Comparison of ENCODE assay signal across 10 cellular contexts in the genomic region with DNA sequence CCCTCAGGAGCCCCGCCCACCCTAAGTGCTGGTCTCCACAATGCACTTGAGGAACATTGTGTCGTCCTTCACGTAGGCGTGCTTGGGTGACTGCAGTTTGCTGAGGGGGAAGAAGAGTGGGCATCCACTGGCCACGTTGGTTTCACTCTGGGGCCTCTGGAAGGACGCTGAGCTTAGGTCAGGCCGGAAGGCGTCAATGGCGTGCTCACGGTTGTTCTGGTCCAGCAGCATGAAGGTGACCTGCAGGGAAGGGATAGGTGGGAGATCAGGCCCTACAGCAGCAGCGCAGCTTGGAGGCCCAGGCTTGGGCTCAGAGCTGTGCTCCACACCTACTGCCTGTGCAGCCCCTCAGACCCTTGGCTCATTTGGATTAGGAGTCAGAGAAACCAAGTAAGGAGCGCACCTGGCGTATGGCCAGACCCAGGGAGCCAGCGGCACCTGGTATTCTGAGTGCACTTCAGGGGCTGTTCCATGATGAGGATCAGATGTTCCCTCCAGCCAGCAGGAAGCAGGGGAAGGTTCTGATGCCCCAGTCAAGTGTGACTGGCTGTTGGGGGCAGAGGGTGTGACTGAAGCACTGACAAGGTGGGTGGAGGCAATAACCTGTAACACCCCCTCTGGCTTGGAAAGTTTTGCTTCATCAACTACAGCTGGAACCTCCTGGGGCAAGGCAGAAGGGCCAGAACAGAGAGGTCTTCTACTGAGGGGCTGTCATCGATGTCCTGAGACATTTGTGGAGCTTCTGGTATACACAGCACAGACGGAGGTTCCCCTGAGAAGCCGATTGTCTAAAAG. TPM values are rescaled to one million over a fixed set of nuclear protein-coding genes. Genes with fewer than 3 reads are reported as not detected.
DNase-seq lines count a peak whose midpoint lies in the region; ATAC-seq and TF ChIP-seq lines count a peak whose summit lies in the region.
"Had no signal": no experiment of that assay in that cellular context is flagged by ENCODE, and none has a peak within 500 bp of the region (broad histone marks: within the 10 kb centered on the region; RNA-seq: fewer than 3 reads in every experiment).

No MANE protein-coding gene starts in this region.

- intact Hi-C loops in activated CD4-positive, alpha-beta T cell treated with anti-CD3 and anti-CD28 coated beads for 36 hours (cut with DNase I, micrococcal nuclease), result no loop called here
- intact Hi-C loops in activated CD4-positive, alpha-beta memory T cell treated with anti-CD3 and anti-CD28 coated beads for 36 hours (cut with micrococcal nuclease), result no loop called here

- CTCF ChIA-PET in activated CD4-positive, alpha-beta T cell treated with anti-CD3 and anti-CD28 coated beads for 36 hours (lab: Charles Lee), result interaction anchor here (1.0 kb wide), 1 partner anchor 33 kb away, joined by 4 read pairs; no protein-coding TSS in a partner anchor
- CTCF ChIA-PET in activated CD4-positive, alpha-beta memory T cell treated with anti-CD3 and anti-CD28 coated beads for 36 hours (lab: Charles Lee), result interaction anchor here (0.8 to 1.3 kb wide), 2 partner anchors 13 to 36 kb away, joined by 4 read pairs; no protein-coding TSS in a partner anchor

- POLR2A ChIA-PET in activated CD4-positive, alpha-beta T cell treated with anti-CD3 and anti-CD28 coated beads for 36 hours (lab: Charles Lee), result interaction anchor here (0.6 to 2.6 kb wide), 2 partner anchors 9 to 20 kb away, joined by 3 to 13 read pairs; a partner anchor contains a TSS
- POLR2A ChIA-PET in activated CD4-positive, alpha-beta memory T cell treated with anti-CD3 and anti-CD28 coated beads for 36 hours (lab: Charles Lee), result interaction anchor here (0.8 to 18.2 kb wide), 7 partner anchors 10 to 228 kb away, joined by 3 to 237 read pairs (median 4); a partner anchor contains a TSS

- peak; percentile 15 for ATAC-seq in activated CD4-positive, alpha-beta T cell treated with anti-CD3 and anti-CD28 coated beads for 36 hours
- peak; percentile 19 for ATAC-seq in HG02610 (IDR thresholded peaks at IDR 0.05; ENCODE audit: unreplicated experiment)

- no peaks in the 10 kb centered on the region for H3K27me3 Mint-ChIP-seq in activated CD4-positive, alpha-beta T cell treated with anti-CD3 and anti-CD28 coated beads for 36 hours
- no peaks in the 10 kb centered on the region for H3K27me3 Mint-ChIP-seq in activated CD4-positive, alpha-beta memory T cell treated with anti-CD3 and anti-CD28 coated beads for 36 hours
- H3K27me3 Mint-ChIP-seq in osteocyte (ENCODE audit: unreplicated experiment), result no peaks in the 10 kb centered on the region

- peak overlapping the region; percentile 86 for H3K27ac Mint-ChIP-seq in activated CD4-positive, alpha-beta T cell treated with anti-CD3 and anti-CD28 coated beads for 36 hours
- H3K27ac Mint-ChIP-seq in activated CD4-positive, alpha-beta memory T cell treated with anti-CD3 and anti-CD28 coated beads for 36 hours, result peak overlapping the region; percentile 91
- peak overlapping the region; percentile 31 for H3K27ac Mint-ChIP-seq in osteocyte (ENCODE audit: unreplicated experiment)
- H3K27ac Mint-ChIP-seq: HFFc6, nephron had no signal

- TF ChIP-seq POLR2A in erythroblast (IDR thresholded peaks at IDR 0.05; ENCODE audit: low read length), result no peak

- TF ChIP-seq CTCF in osteocyte (IDR thresholded peaks at IDR 0.05), result no peak

- peaks cover 85% of the 10 kb centered on the region for H3K36me3 Mint-ChIP-seq in activated CD4-positive, alpha-beta T cell treated with anti-CD3 and anti-CD28 coated beads for 36 hours (ENCODE audit: low read depth)
- H3K36me3 Mint-ChIP-seq in activated CD4-positive, alpha-beta memory T cell treated with anti-CD3 and anti-CD28 coated beads for 36 hours, result peaks cover 76% of the 10 kb centered on the region
- peaks cover 12% of the 10 kb centered on the region for H3K36me3 Mint-ChIP-seq in osteocyte (ENCODE audit: unreplicated experiment)

- no peaks in the 10 kb centered on the region for H3K9me3 Mint-ChIP-seq in activated CD4-positive, alpha-beta T cell treated with anti-CD3 and anti-CD28 coated beads for 36 hours (ENCODE audit: low read depth)
- H3K9me3 Mint-ChIP-seq in activated CD4-positive, alpha-beta memory T cell treated with anti-CD3 and anti-CD28 coated beads for 36 hours, result no peaks in the 10 kb centered on the region
- no peaks in the 10 kb centered on the region for H3K9me3 Mint-ChIP-seq in osteocyte (ENCODE audit: unreplicated experiment)
- H3K9me3 Mint-ChIP-seq: HFFc6, nephron had no signal

- peak overlapping the region; percentile 9 for H3K4me3 Mint-ChIP-seq in activated CD4-positive, alpha-beta T cell treated with anti-CD3 and anti-CD28 coated beads for 36 hours
- peak overlapping the region; percentile 16 for H3K4me3 Mint-ChIP-seq in activated CD4-positive, alpha-beta memory T cell treated with anti-CD3 and anti-CD28 coated beads for 36 hours
- H3K4me3 Mint-ChIP-seq in osteocyte (ENCODE audit: unreplicated experiment), result no peak overlapping the region
- H3K4me3 Mint-ChIP-seq: HFFc6, nephron had no signal

- peaks cover 92% of the 10 kb centered on the region for H3K4me1 Mint-ChIP-seq in activated CD4-positive, alpha-beta T cell treated with anti-CD3 and anti-CD28 coated beads for 36 hours
- peaks cover 87% of the 10 kb centered on the region for H3K4me1 Mint-ChIP-seq in activated CD4-positive, alpha-beta memory T cell treated with anti-CD3 and anti-CD28 coated beads for 36 hours (ENCODE audit: low read depth)
- H3K4me1 Mint-ChIP-seq in osteocyte (ENCODE audit: unreplicated experiment), result peaks cover 9% of the 10 kb centered on the region
- H3K4me1 Mint-ChIP-seq: nephron had no signal

- peak; percentile 50 for DNase-seq in activated CD4-positive, alpha-beta T cell treated with anti-CD3 and anti-CD28 coated beads for 36 hours
- DNase-seq in activated CD4-positive, alpha-beta T cell treated with anti-CD3 and anti-CD28 coated beads, Interleukin-2, amount 50 U/mL, for 48 hours, result no peak
- no peak for DNase-seq in activated CD4-positive, alpha-beta memory T cell treated with anti-CD3 and anti-CD28 coated beads for 36 hours
- DNase-seq in osteocyte (ENCODE audit: extremely low spot score, unreplicated experiment) (no peak), RKO (ENCODE audit: low spot score) (no peak), HPDE6-E6E7 (ENCODE audit: extremely low spot score) (no peak), erythroblast (lab: John Stamatoyannopoulos, UW) (no peak)
- DNase-seq: HFFc6 had no signal

RNA-seq across cellular contexts. Expression of a gene that starts 21.4 kb away (rescaled TPM):
- total RNA-seq in activated CD4-positive, alpha-beta T cell treated with anti-CD3 and anti-CD28 coated beads for 36 hours, result 100 to 1,000 TPM; 103 to 113 TPM
- total RNA-seq in activated CD4-positive, alpha-beta memory T cell treated with anti-CD3 and anti-CD28 coated beads for 36 hours, result 100 to 1,000 TPM; 124 TPM
- total RNA-seq in osteocyte, result 7.1 and 7.8 TPM in 2 replicates

RNA-seq across cellular contexts. Expression of a gene that starts 28.2 kb away (rescaled TPM):
- total RNA-seq in activated CD4-positive, alpha-beta T cell treated with anti-CD3 and anti-CD28 coated beads for 36 hours, result 100 to 1,000 TPM; 168 to 169 TPM
- total RNA-seq in activated CD4-positive, alpha-beta memory T cell treated with anti-CD3 and anti-CD28 coated beads for 36 hours, result 100 to 1,000 TPM; 183 to 189 TPM
- total RNA-seq in osteocyte, result 194 and 212 TPM in 2 replicates

Comparison
In these comparisons a context has a peak if more than half of its experiments do, and no peak if none do; other contexts are left out.
1. H3K27ac Mint-ChIP-seq: peak in every context shown above with its lines; median percentile 91 in activated CD4-positive, alpha-beta memory T cell treated with anti-CD3 and anti-CD28 coated beads for 36 hours; 86 in activated CD4-positive, alpha-beta T cell treated with anti-CD3 and anti-CD28 coated beads for 36 hours; 31 in osteocyte.
2. RNA of a gene that starts 21.4 kb away (total RNA-seq): 124 TPM in activated CD4-positive, alpha-beta memory T cell treated with anti-CD3 and anti-CD28 coated beads for 36 hours and 103 to 113 TPM in activated CD4-positive, alpha-beta T cell treated with anti-CD3 and anti-CD28 coated beads for 36 hours; 7.1 to 7.8 TPM in osteocyte; every median in the first group is over 10 times any median in the second.